In the genomic region with DNA sequence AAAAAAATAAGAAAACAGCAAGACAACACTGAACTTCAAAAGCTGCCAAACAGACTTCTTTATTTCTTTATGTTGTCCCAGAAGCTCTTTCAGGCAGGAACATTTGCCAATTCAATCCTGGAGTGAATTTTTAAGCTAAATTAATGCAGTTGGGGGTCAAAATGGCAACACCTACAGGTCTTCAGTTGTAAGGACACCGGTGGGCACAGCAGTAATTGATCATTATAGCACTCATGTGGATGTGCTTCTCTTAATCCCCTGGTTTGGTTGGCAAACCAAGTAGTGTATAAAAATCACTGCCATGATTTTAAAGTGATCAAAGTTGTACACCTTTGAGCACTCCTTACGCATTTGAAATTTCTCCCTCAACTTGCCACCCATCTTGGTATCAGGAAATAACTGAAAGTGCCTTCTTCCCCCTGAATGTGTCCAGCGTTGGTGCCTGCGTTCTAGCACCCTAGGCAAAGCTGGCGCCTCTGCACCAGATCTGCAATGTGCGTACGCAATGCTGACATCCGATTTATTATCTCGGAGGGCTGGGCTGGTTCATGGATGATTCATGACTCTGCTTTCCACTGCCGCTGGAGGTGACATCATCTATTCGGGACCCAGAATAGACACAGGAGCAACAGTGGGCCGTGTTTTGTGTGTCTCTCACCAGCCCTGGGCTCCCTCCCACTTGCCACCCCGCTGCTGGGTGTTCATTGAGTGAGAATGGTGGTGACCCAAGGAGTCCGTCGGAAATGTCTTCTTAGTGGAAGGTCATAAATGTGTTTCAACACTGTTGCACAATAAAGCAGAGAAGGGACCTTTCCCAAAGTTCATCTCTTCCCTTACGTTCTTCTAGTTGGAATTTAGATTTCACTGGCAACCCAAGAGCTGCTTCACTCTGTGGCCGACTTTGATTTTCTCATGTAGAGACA, we compare ENCODE assay signal across 9 cellular contexts.
DNase-seq lines count a peak whose midpoint lies in the region; ATAC-seq and TF ChIP-seq lines count a peak whose summit lies in the region.
"Had no signal": no experiment of that assay in that cellular context is flagged by ENCODE, and none has a peak within 500 bp of the region (broad histone marks: within the 10 kb centered on the region; RNA-seq: fewer than 3 reads in every experiment).

No MANE protein-coding gene starts in this region.

- no peak for TF ChIP-seq POLR2A in esophagus squamous epithelium (IDR thresholded peaks at IDR 0.05)

- H2AFZ ChIP-seq in osteoblast (ENCODE audit: low read length) = no peak overlapping the region

- H3K9me3 Mint-ChIP-seq in stimulated activated naive CD8-positive, alpha-beta T cell treated with anti-CD3 and anti-CD28 coated beads, Interleukin-15, amount 100 ng/mL, for 72 hours = no peaks in the 10 kb centered on the region

- no peak overlapping the region for H3K4me3 Mint-ChIP-seq in stimulated activated naive CD8-positive, alpha-beta T cell treated with anti-CD3 and anti-CD28 coated beads, Interleukin-15, amount 100 ng/mL, for 72 hours

- H3K4me1 Mint-ChIP-seq in stimulated activated naive CD8-positive, alpha-beta T cell treated with anti-CD3 and anti-CD28 coated beads, Interleukin-15, amount 100 ng/mL, for 72 hours = peaks cover 33% of the 10 kb centered on the region

- H3K4me1 ChIP-seq in osteoblast (ENCODE audit: insufficient read depth, low read length) (no peaks in the 10 kb centered on the region), esophagus squamous epithelium (no peaks in the 10 kb centered on the region)

- WGBS in esophagus squamous epithelium, 2 donors = 85 to 91% methylated on average over 16 to 17 of the region's 17 CpGs

- TF ChIP-seq CTCF in osteoblast (IDR thresholded peaks at IDR 0.05; ENCODE audit: extremely low read depth, low read depth, low read length) (no peak), esophagus squamous epithelium (IDR thresholded peaks at IDR 0.05) (no peak)

- no peaks in the 10 kb centered on the region for H4K20me1 ChIP-seq in osteoblast (ENCODE audit: insufficient read depth, low read length)

- H3K9me3 ChIP-seq in osteoblast (ENCODE audit: low read depth, low read length) = no peaks in the 10 kb centered on the region
- H3K9me3 ChIP-seq in esophagus squamous epithelium = no peaks in the 10 kb centered on the region

- H3K79me2 ChIP-seq in osteoblast (ENCODE audit: insufficient read depth, low read length) = no peaks in the 10 kb centered on the region

- H3K36me3 ChIP-seq in osteoblast (ENCODE audit: insufficient read depth, low read length) = no peaks in the 10 kb centered on the region
- no peaks in the 10 kb centered on the region for H3K36me3 ChIP-seq in esophagus squamous epithelium

- H3K4me3 ChIP-seq in osteoblast (ENCODE audit: insufficient read depth, low read length) = no peak overlapping the region
- H3K4me3 ChIP-seq in esophagus squamous epithelium = no peak overlapping the region

- ATAC-seq in esophagus mucosa = peak; percentile 20
- ATAC-seq in stimulated activated naive CD8-positive, alpha-beta T cell treated with anti-CD3 and anti-CD28 coated beads, Interleukin-15, amount 100 ng/mL, for 72 hours = no peak

- no peak overlapping the region for H3K4me2 ChIP-seq in osteoblast (ENCODE audit: insufficient read depth, low read length)

- peak; percentile 43 for DNase-seq in EH (ENCODE audit: low read depth)
- DNase-seq in NOMO-1 (lab: John Stamatoyannopoulos, UW; ENCODE audit: unreplicated experiment in 2 of 2) = peak; percentile 68 to 84
- DNase-seq in osteoblast (ENCODE audit: insufficient read length, low spot score, missing footprints) = peak; percentile 84
- DNase-seq in DMS 273 (lab: John Stamatoyannopoulos, UW; ENCODE audit: unreplicated experiment) = no peak
- no peak for DNase-seq in medulla oblongata (ENCODE audit: extremely low spot score)
- DNase-seq in stimulated activated naive CD8-positive, alpha-beta T cell treated with anti-CD3 and anti-CD28 coated beads, Interleukin-15, amount 100 ng/mL, for 72 hours = no peak
- no peak for DNase-seq in esophagus squamous epithelium (lab: John Stamatoyannopoulos, UW)
- DNase-seq: RPMI8226 had no signal

- no peaks in the 10 kb centered on the region for H3K27me3 ChIP-seq in osteoblast (ENCODE audit: insufficient read depth, low read length)
- no peaks in the 10 kb centered on the region for H3K27me3 ChIP-seq in esophagus squamous epithelium

- H3K27me3 Mint-ChIP-seq in stimulated activated naive CD8-positive, alpha-beta T cell treated with anti-CD3 and anti-CD28 coated beads, Interleukin-15, amount 100 ng/mL, for 72 hours = no peaks in the 10 kb centered on the region

- intact Hi-C loops in esophagus squamous epithelium (cut with DNase I) = no loop called here

- H3K27ac ChIP-seq in osteoblast (ENCODE audit: low read depth, low read length) (no peak overlapping the region), esophagus squamous epithelium (no peak overlapping the region)

- no peak overlapping the region for H3K27ac Mint-ChIP-seq in stimulated activated naive CD8-positive, alpha-beta T cell treated with anti-CD3 and anti-CD28 coated beads, Interleukin-15, amount 100 ng/mL, for 72 hours

Comparison
In these comparisons a context has a peak if more than half of its experiments do, and no peak if none do; other contexts are left out.
1. DNase-seq: peak in EH (single experiment), NOMO-1 (2 of 2) and osteoblast (single experiment); none in DMS 273 (single experiment), medulla oblongata (single experiment), stimulated activated naive CD8-positive, alpha-beta T cell treated with anti-CD3 and anti-CD28 coated beads, Interleukin-15, amount 100 ng/mL, for 72 hours (0 of 2) and esophagus squamous epithelium (single experiment).